In the genomic region with DNA sequence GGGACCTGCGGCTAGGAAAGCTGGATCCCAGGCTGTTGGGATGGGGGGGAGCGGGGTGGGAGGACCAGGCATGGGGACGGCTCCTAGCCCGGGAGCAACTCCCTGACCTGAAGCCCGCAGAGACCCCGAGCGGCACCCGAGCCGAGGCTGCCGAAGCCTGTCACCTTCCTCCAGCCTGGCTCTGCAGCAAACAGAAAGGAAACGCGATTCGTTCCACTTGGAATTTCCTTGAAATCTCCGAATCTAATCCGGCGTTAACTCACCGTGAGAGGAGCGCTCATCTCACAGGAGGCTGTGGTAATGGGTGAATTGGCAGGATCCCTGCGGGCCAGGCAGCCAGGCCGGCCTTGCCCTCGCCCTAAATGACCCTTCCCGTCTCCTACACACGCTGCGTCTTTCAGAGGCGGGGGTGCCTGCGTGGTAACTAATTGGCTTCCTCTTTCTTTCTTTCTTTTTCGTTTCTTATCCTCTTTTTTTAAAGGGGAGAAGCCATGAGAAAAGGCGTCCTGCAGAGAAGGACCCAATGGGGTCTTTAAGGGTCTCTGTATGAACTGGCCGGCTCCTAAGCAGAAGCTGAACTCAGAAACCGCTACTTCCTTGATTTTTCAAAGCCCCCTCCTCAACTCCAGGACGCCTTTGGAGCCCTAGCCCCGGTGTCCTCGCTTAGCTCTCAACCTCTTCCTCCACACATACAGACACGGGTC, we compare ENCODE assay signal across 1 cellular context.
TF ChIP-seq lines count a peak whose summit lies in the region.

No MANE protein-coding gene starts in this region.

TF ChIP-seq in IMR-90, 13 proteins besides CTCF, POLR2A, EP300 and RAD21 (continued from another document):
- TF ChIP-seq, protein P1, sequence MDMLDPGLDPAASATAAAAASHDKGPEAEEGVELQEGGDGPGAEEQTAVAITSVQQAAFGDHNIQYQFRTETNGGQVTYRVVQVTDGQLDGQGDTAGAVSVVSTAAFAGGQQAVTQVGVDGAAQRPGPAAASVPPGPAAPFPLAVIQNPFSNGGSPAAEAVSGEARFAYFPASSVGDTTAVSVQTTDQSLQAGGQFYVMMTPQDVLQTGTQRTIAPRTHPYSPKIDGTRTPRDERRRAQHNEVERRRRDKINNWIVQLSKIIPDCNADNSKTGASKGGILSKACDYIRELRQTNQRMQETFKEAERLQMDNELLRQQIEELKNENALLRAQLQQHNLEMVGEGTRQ (IDR thresholded peaks at IDR 0.05; ENCODE audit: low read depth, low read length) = no peak
- TF ChIP-seq MXI1 (IDR thresholded peaks at IDR 0.05; ENCODE audit: borderline replicate concordance, low read depth, low read length) (no peak), RFX5 (IDR thresholded peaks at IDR 0.05; ENCODE audit: low read depth, low read length) (no peak), BHLHE40 (IDR thresholded peaks at IDR 0.05; ENCODE audit: low read depth, low read length) (no peak), CEBPB (IDR thresholded peaks at IDR 0.05; ENCODE audit: low read depth, low read length) (no peak), NFE2L2 (IDR thresholded peaks at IDR 0.05; ENCODE audit: low read depth, low read length) (no peak)
- TF ChIP-seq, protein P2, sequence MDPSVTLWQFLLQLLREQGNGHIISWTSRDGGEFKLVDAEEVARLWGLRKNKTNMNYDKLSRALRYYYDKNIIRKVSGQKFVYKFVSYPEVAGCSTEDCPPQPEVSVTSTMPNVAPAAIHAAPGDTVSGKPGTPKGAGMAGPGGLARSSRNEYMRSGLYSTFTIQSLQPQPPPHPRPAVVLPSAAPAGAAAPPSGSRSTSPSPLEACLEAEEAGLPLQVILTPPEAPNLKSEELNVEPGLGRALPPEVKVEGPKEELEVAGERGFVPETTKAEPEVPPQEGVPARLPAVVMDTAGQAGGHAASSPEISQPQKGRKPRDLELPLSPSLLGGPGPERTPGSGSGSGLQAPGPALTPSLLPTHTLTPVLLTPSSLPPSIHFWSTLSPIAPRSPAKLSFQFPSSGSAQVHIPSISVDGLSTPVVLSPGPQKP (IDR thresholded peaks at IDR 0.05; ENCODE audit: borderline replicate concordance, low read depth, low read length) = no peak
